8 cellular contexts compared by ENCODE assay signal in the genomic region with DNA sequence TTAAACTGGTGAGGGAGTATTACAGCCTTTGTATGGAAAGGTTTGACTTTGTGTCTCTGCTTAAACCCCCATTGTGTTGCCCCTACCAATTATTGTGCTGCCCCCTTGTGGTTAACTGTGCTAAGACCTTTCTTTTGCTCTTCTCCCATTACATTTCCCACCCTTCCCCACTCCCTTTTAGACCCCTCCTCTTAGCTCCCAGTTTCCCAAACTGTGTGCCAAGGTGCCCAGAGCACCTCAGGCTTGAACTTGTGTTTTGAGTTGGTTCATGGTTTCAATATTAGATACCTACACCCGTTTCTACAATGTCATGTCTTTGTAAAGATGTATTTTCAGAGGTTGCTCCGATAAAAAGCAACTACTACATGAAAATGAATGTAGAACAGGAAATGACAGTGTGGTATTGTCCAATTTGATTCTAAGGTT. TPM values are rescaled to one million over a fixed set of nuclear protein-coding genes. Genes with fewer than 3 reads are reported as not detected.
DNase-seq lines count a peak whose midpoint lies in the region; ATAC-seq and TF ChIP-seq lines count a peak whose summit lies in the region.

No MANE protein-coding gene starts in this region.

- intact Hi-C loops in head of caudate nucleus (cut with DNase I) = loop anchor here (5.0 kb wide), 2 partner anchors 196 to 226 kb away; a partner anchor contains a TSS

- H4K20me1 ChIP-seq in KMS-11 (ENCODE audit: insufficient read depth) = no peaks in the 10 kb centered on the region

- H3K4me1 ChIP-seq in KMS-11 (ENCODE audit: low read depth, poor library complexity, severe bottlenecking) = peaks cover 23% of the 10 kb centered on the region
- H3K4me1 ChIP-seq in Peyer's patch = peaks cover 0 to 27% (median 2%) of the 10 kb centered on the region in 4 donors
- H3K4me1 ChIP-seq in skeletal muscle satellite cell (ENCODE audit: control insufficient read depth, insufficient read depth, low read length) = peaks cover 27% of the 10 kb centered on the region

- H3K27me3 ChIP-seq in KMS-11 (ENCODE audit: insufficient read depth, low read depth) (no peaks in the 10 kb centered on the region), Peyer's patch (no peaks in the 10 kb centered on the region), skeletal muscle satellite cell (ENCODE audit: control insufficient read depth, insufficient read depth, low read length) (no peaks in the 10 kb centered on the region)

- no peaks in the 10 kb centered on the region for H3K79me2 ChIP-seq in KMS-11 (ENCODE audit: insufficient read depth, low read depth)

- no peak overlapping the region for H3K4me3 ChIP-seq in KMS-11 (IDR thresholded peaks at IDR 0.05; ENCODE audit: insufficient read depth, low read depth, low read length)
- peak overlapping the region in 2 of 4 donors; percentile 14 to 28 for H3K4me3 ChIP-seq in Peyer's patch
- peak overlapping the region; percentile 43 for H3K4me3 ChIP-seq in skeletal muscle satellite cell (ENCODE audit: low read length)

- H3K27ac ChIP-seq in KMS-11 (no peak overlapping the region), Peyer's patch (no peak overlapping the region)

- DNase-seq in DMS53 (lab: John Stamatoyannopoulos, UW) (peak; percentile 83), Peyer's patch (peak in 2 of 3 donors; percentile 53 to 68), head of caudate nucleus (peak in 32 of 42 donors; percentile 18 to 87 (median 52))
- DNase-seq in activated effector memory CD4-positive, alpha-beta T cell treated with anti-CD3 and anti-CD28 coated beads, Interleukin-2, amount 50 U/mL, for 16 hours = peak; percentile 76

- peak; percentile 83 for TF ChIP-seq CTCF in KMS-11 (conservative IDR thresholded peaks at IDR 0.05; ENCODE audit: low read depth, low read length)
- peak; percentile 67 to 84 (median 73) for TF ChIP-seq CTCF in Peyer's patch (IDR thresholded peaks at IDR 0.05)

- no peak for TF ChIP-seq POLR2A in Peyer's patch (IDR thresholded peaks at IDR 0.05)

- no peak overlapping the region for H3K4me2 ChIP-seq in KMS-11
- H3K4me2 ChIP-seq in skeletal muscle satellite cell (ENCODE audit: low read length) = peak overlapping the region; percentile 72

- no peak overlapping the region for H2AFZ ChIP-seq in KMS-11 (ENCODE audit: low read depth)

- ATAC-seq in HG03097 (IDR thresholded peaks at IDR 0.05; ENCODE audit: low FRiP score, unreplicated experiment) (no peak), GM19397 (IDR thresholded peaks at IDR 0.05; ENCODE audit: unreplicated experiment) (no peak)

- peaks cover 0 to 4% (median 0%) of the 10 kb centered on the region in 4 donors for H3K9me3 ChIP-seq in Peyer's patch
- no peaks in the 10 kb centered on the region for H3K9me3 ChIP-seq in skeletal muscle satellite cell (replicated peaks; ENCODE audit: low read length)

- no peaks in the 10 kb centered on the region for H3K36me3 ChIP-seq in KMS-11 (ENCODE audit: insufficient read depth)
- H3K36me3 ChIP-seq in Peyer's patch = peaks cover 0 to 13% (median 0%) of the 10 kb centered on the region in 3 donors
- peaks cover 26% of the 10 kb centered on the region for H3K36me3 ChIP-seq in skeletal muscle satellite cell (ENCODE audit: insufficient read depth, low read length)

- no peak overlapping the region for H3K9ac ChIP-seq in KMS-11
- no peak overlapping the region for H3K9ac ChIP-seq in skeletal muscle satellite cell (ENCODE audit: low read depth, low read length)

RNA-seq across cellular contexts. Expression of a gene that starts 2.9 kb away (rescaled TPM):
- 10 to 100 TPM; 20.7 to 40.4 (median 22.6) TPM for total RNA-seq in Peyer's patch
- 7.1 and 7.9 TPM in 2 replicates for total RNA-seq in skeletal muscle satellite cell (2012; rRNA removed)
